ENCODE assay signal across 9 cellular contexts in the genomic region with DNA sequence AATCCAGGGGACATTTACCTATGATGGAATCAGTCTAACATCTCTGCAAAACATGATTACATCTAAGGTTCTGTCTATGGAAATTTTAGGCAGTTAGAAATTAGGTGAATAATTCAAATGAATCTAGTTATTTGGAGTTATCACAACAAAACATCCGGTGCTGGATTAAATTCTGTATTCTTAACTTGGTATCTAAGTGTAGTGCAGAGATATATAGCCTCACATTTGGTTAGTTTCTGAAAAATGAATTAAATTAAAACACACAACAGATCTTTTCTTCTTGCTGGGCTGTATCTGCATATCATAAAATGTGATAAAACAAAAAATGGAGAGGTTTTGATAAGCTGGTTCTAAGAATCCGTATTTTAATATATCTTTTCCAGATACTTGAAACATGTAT.
"Had no signal": no experiment of that assay in that cellular context is flagged by ENCODE, and none has a peak within 500 bp of the region (broad histone marks: within the 10 kb centered on the region; RNA-seq: fewer than 3 reads in every experiment).

No MANE protein-coding gene starts in this region.

- H2AFZ ChIP-seq: GM23338 had no signal

- FAIRE-seq: H1, H54, HepG2 had no signal

- H3K4me3 ChIP-seq: GM23338 had no signal

- H3K36me3 Mint-ChIP-seq: IgD-negative memory B cell had no signal

- H3K27ac ChIP-seq: HL-60 had no signal

- H3K27ac Mint-ChIP-seq: GM23338, IgD-negative memory B cell had no signal

- H3K9me3 Mint-ChIP-seq: GM23338, H9 had no signal

- H3K4me1 Mint-ChIP-seq: IgD-negative memory B cell had no signal

- H3K27me3 Mint-ChIP-seq: IgD-negative memory B cell had no signal

- ATAC-seq: GM23338, HepG2 had no signal

- DNase-seq: H9, HCEC 1CT, KBM-7 had no signal

- H3K4me3 Mint-ChIP-seq: GM23338, H9, IgD-negative memory B cell had no signal

- H3K4me2 ChIP-seq: GM23338 had no signal
